ENCODE assay signal across 8 cellular contexts in the genomic region with DNA sequence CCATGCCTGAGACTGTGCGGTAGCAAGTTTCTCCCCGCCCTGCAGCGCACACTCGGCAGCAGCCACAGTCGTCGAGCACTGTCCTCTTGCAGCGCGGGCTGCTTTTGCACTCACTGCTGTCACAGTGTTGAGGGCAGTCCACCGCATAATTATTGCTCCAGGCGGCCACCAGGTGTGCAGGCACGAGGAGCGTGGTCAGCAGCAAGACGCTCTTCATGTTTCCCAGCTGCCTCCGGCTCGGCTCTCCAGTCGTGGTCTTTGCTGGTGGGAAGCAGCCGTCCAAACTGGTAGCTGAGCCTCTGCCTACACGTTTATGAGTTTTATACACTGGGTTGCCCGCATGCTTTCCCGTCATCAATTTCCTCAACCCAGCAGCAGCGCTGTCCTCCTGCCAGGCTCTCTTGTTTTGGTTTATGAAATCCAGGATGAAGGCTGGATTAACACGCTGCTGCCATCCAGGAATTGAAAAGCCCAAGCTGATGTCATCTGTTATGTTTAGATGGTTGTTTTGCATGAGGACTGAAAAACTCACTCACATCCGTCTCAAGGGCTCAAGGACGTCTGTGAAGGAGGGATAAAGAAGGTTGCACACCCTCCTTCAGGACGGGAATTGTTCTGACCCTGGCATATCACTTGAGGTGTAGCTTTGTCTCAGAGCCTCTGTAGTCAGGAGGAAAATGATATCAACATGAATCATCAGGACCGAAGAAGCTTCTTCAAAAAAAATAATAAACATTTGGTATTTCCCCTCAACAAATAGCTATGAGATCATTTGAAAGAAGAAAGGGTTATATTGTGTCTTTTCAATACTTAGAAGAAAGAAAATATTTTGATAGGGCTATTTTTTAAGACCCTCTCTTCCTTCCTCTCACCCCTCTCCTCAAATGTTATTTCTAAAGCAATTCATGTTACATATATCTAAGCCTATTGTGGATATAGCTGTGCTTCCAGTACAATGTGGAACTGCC. TPM values are rescaled to one million over a fixed set of nuclear protein-coding genes. Genes with fewer than 3 reads are reported as not detected.
DNase-seq lines count a peak whose midpoint lies in the region; ATAC-seq, FAIRE-seq and TF ChIP-seq lines count a peak whose summit lies in the region.
"Had no signal": no experiment of that assay in that cellular context is flagged by ENCODE, and none has a peak within 500 bp of the region (broad histone marks: within the 10 kb centered on the region; RNA-seq: fewer than 3 reads in every experiment).

A gene with protein sequence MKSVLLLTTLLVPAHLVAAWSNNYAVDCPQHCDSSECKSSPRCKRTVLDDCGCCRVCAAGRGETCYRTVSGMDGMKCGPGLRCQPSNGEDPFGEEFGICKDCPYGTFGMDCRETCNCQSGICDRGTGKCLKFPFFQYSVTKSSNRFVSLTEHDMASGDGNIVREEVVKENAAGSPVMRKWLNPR (minus strand): TSS at position 293 of the 968 bp plus-strand sequence. CDS start 76 bp downstream, at position 217.

- intact Hi-C loops in endothelial cell of umbilical vein (cut with micrococcal nuclease) (loop anchor here (1.0 to 10.0 kb wide), 10 partner anchors 8 to 461 kb away; a partner anchor contains a TSS), Right ventricle myocardium inferior (cut with DNase I) (no loop called here)

- H3K4me1 Mint-ChIP-seq in progenitor cell of endocrine pancreas (ENCODE audit: low read depth), result peaks cover 10% of the 10 kb centered on the region

- no peaks in the 10 kb centered on the region for H3K27me3 ChIP-seq in endothelial cell of umbilical vein (ENCODE audit: control insufficient read depth in 2 of 2, insufficient read depth in 2 of 2, low read length in 2 of 2)

- peak within 1 kb of the TSS; percentile 69 to 99 (median 97) for H3K4me3 ChIP-seq in endothelial cell of umbilical vein (replicated peaks in 1 of 3; ENCODE audit: insufficient read depth in 1 of 3, low read depth in 1 of 3, low read length in 3 of 3)

- TF ChIP-seq POLR2A in endothelial cell of umbilical vein (IDR thresholded peaks at IDR 0.05; ENCODE audit: low read depth, low read length), result peak; percentile 92

- dilution Hi-C loops in endothelial cell of umbilical vein (cut with MboI; ENCODE audit: extremely low pct_ligation_motif_present, low sequenced_read_pairs), result loop anchor here (25.0 kb wide), 1 partner anchor 152 kb away; no protein-coding TSS in a partner anchor

- peaks cover 48% of the 10 kb centered on the region for H3K79me2 ChIP-seq in endothelial cell of umbilical vein (ENCODE audit: control insufficient read depth, insufficient read depth, low read length)

- no peak within 1 kb of the TSS for H2AFZ ChIP-seq in endothelial cell of umbilical vein (ENCODE audit: low read depth, low read length)

- no peaks in the 10 kb centered on the region for H3K9me1 ChIP-seq in endothelial cell of umbilical vein (replicated peaks; ENCODE audit: control insufficient read depth, extremely low read depth, insufficient read depth, low read length)

- POLR2A ChIA-PET in endothelial cell of umbilical vein (lab: Charles Lee), result interaction anchor here (0.7 to 1.6 kb wide), 5 partner anchors 19 to 174 kb away, joined by 3 to 6 read pairs (median 4); a partner anchor contains a TSS

- ATAC-seq in Right ventricle myocardium inferior, result no peak
- ATAC-seq in GM19023 (IDR thresholded peaks at IDR 0.05; ENCODE audit: unreplicated experiment), result no peak

- FAIRE-seq in endothelial cell of umbilical vein (lab: Jason Lieb, UNC), result peak; percentile 98
- FAIRE-seq: colon had no signal

- H3K9ac ChIP-seq in endothelial cell of umbilical vein (replicated peaks; ENCODE audit: extremely low read depth, insufficient read depth, low read length), result peak within 1 kb of the TSS; percentile 96

- H3K4me2 ChIP-seq in endothelial cell of umbilical vein (ENCODE audit: insufficient read depth, low read length), result peak within 1 kb of the TSS; percentile 99

- H3K9me3 ChIP-seq in endothelial cell of umbilical vein (replicated peaks; ENCODE audit: control insufficient read depth, insufficient read depth, low read length), result no peaks in the 10 kb centered on the region

- H3K27ac ChIP-seq in endothelial cell of umbilical vein (ENCODE audit: insufficient read depth, low read depth, low read length), result peak within 1 kb of the TSS; percentile 99

- H3K9me3 Mint-ChIP-seq in progenitor cell of endocrine pancreas (ENCODE audit: low read depth), result no peaks in the 10 kb centered on the region

- no peaks in the 10 kb centered on the region for H3K36me3 Mint-ChIP-seq in progenitor cell of endocrine pancreas (ENCODE audit: insufficient read depth)

- TF ChIP-seq CTCF in endothelial cell of umbilical vein (IDR thresholded peaks at IDR 0.05; ENCODE audit: extremely low read depth in 1 of 2, insufficient read depth in 1 of 2, low read depth in 1 of 2, low read length in 2 of 2), result peak; percentile 28 to 34
- peak; percentile 36 for TF ChIP-seq CTCF in progenitor cell of endocrine pancreas (IDR thresholded peaks at IDR 0.05; ENCODE audit: unreplicated experiment)

- H3K36me3 ChIP-seq in endothelial cell of umbilical vein (ENCODE audit: control insufficient read depth in 2 of 2, extremely low read depth in 1 of 2, insufficient read depth in 2 of 2, low read length in 2 of 2), result peaks cover 0 to 16% of the 10 kb centered on the region in 2 experiments

- H3K27ac Mint-ChIP-seq in progenitor cell of endocrine pancreas, result no peak within 1 kb of the TSS

- BruUV-seq in endothelial cell of umbilical vein (replicated peaks; lab: Mats Ljungman, UMichigan), result no TSS peak

- peak; percentile 70 for DNase-seq in DMS53 treated with DMSO at 0.1 percent for 48 hours (lab: John Stamatoyannopoulos, UW; ENCODE audit: unreplicated experiment)
- peak; percentile 1 for DNase-seq in NCI-H510A (lab: John Stamatoyannopoulos, UW)
- DNase-seq in endothelial cell of umbilical vein (ENCODE audit: low read depth, low spot score), result peak; percentile 99
- DNase-seq in progenitor cell of endocrine pancreas (ENCODE audit: low spot score, unreplicated experiment), result no peak
- no peak for DNase-seq in AML-193 (lab: John Stamatoyannopoulos, UW)
- DNase-seq in Right ventricle myocardium inferior (ENCODE audit: missing footprints), result no peak

- CTCF ChIA-PET in endothelial cell of umbilical vein (lab: Charles Lee), result interaction anchor here (0.8 to 8.5 kb wide), 17 partner anchors 8 to 173 kb away, joined by 3 to 115 read pairs (median 5); a partner anchor contains a TSS

- peaks cover 33% of the 10 kb centered on the region for H3K27me3 Mint-ChIP-seq in progenitor cell of endocrine pancreas

- no peak within 1 kb of the TSS for H3K4me3 Mint-ChIP-seq in progenitor cell of endocrine pancreas (ENCODE audit: low read depth)

- H4K20me1 ChIP-seq in endothelial cell of umbilical vein (replicated peaks; ENCODE audit: control insufficient read depth, extremely low read depth, insufficient read depth, low read length), result peaks cover 9% of the 10 kb centered on the region

- H3K4me1 ChIP-seq in endothelial cell of umbilical vein (ENCODE audit: control insufficient read depth, extremely low read depth, insufficient read depth, low read length), result peaks cover 45% of the 10 kb centered on the region

TF ChIP-seq in endothelial cell of umbilical vein, 7 proteins besides CTCF, POLR2A, EP300 and RAD21:
- peak; percentile 95 for TF ChIP-seq JUN (IDR thresholded peaks at IDR 0.05; ENCODE audit: borderline replicate concordance, insufficient read depth, insufficient read length, low read depth)
- no peak for TF ChIP-seq EZH2 (IDR thresholded peaks at IDR 0.05; ENCODE audit: borderline replicate concordance, low read depth, low read length, severe bottlenecking)
- TF ChIP-seq GATA2 (IDR thresholded peaks at IDR 0.05; ENCODE audit: insufficient read depth, insufficient read length, low read depth, low read length), result peak; percentile 96
- peak; percentile 97 for TF ChIP-seq FOS (IDR thresholded peaks at IDR 0.05; ENCODE audit: borderline replicate concordance, insufficient read depth, low read length)
- peak; percentile 87 for TF ChIP-seq POLR2AphosphoS5 (IDR thresholded peaks at IDR 0.05; ENCODE audit: insufficient read depth, low read depth, low read length)
- TF ChIP-seq MYC (IDR thresholded peaks at IDR 0.05; ENCODE audit: low read depth, low read length), result peak; percentile 54

RNA-seq across cellular contexts. Expression of the gene that starts here (rescaled TPM):
- 577 and 781 TPM in 2 replicates for total RNA-seq in endothelial cell of umbilical vein
- 214 and 221 TPM in 2 replicates for polyA plus RNA-seq in endothelial cell of umbilical vein
- 246 and 299 TPM in 2 replicates for polyA plus RNA-seq in endothelial cell of umbilical vein (2011; cell fraction: cytosol; rRNA removed)
- polyA plus RNA-seq in endothelial cell of umbilical vein (2011; cell fraction: nucleus; rRNA removed), result 294 and 310 TPM in 2 replicates
- 424 and 469 TPM in 2 replicates for polyA plus RNA-seq in endothelial cell of umbilical vein (2012)
- polyA minus RNA-seq in endothelial cell of umbilical vein, result 215 and 222 TPM in 2 replicates
- polyA minus RNA-seq in endothelial cell of umbilical vein (2011; cell fraction: cytosol; rRNA and poly(A)+ RNA removed), result not detected
- 225 and 290 TPM in 2 replicates for polyA minus RNA-seq in endothelial cell of umbilical vein (2011; cell fraction: nucleus; rRNA and poly(A)+ RNA removed)
- not detected in 2 replicates for total RNA-seq in progenitor cell of endocrine pancreas
- 0.19 TPM for total RNA-seq in Right ventricle myocardium inferior

Comparison
In these comparisons a context has a peak if more than half of its experiments do, and no peak if none do; other contexts are left out.
1. RNA of the gene that starts here (total RNA-seq): 577 to 781 TPM in endothelial cell of umbilical vein; 0.19 TPM in Right ventricle myocardium inferior (single experiment) and not detected in progenitor cell of endocrine pancreas; every median in the first group is over 100 times any median in the second.
2. DNase-seq: peak in DMS53 treated with DMSO at 0.1 percent for 48 hours (single experiment), NCI-H510A (single experiment) and endothelial cell of umbilical vein (single experiment); none in progenitor cell of endocrine pancreas (single experiment), AML-193 (0 of 2) and Right ventricle myocardium inferior (single experiment).